1 cellular context compared by ENCODE assay signal in the genomic region with DNA sequence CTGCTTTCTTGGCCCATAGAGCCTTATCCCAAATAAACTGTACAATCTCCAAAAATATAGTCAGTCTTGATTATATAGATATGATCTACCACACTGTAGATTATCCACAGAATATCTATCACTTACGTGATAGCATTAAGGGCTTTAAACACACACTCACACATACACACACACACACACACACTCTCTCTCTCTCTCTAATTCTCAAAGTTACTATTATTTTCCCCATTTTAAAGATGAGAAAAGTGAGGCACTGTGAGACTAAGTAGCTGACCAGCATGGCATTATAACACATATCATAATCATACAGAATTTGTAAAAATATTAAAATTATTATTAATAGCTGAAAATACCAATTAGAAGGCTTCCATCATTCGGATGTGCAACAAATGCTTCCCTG.
TF ChIP-seq lines count a peak whose summit lies in the region.

No MANE protein-coding gene starts in this region.

TF ChIP-seq in A549, 52 proteins besides CTCF, POLR2A, EP300 and RAD21:
- no peak for TF ChIP-seq ESRRA (IDR thresholded peaks at IDR 0.05; ENCODE audit: borderline replicate concordance, low read length)
- TF ChIP-seq NR3C1 (IDR thresholded peaks at IDR 0.05), result no peak
